ENCODE assay signal across 7 cellular contexts in genomic region chr2:148876190-148876588, GRCh38. TPM values are rescaled to one million over a fixed set of nuclear protein-coding genes. Genes with fewer than 3 reads are reported as not detected.
A peak's percentile ranks its signal among the peaks of the same experiment; 100 is the strongest.
DNase-seq lines count a peak whose midpoint lies in the region; ATAC-seq, FAIRE-seq and TF ChIP-seq lines count a peak whose summit lies in the region.

No MANE protein-coding gene starts in this region.

- H4K20me1 ChIP-seq in SK-N-SH (ENCODE audit: insufficient read depth), result no peaks in the 10 kb centered on the region

- ATAC-seq in GM19463 (IDR thresholded peaks at IDR 0.05; ENCODE audit: unreplicated experiment), result no peak

- no peak for TF ChIP-seq RAD21 in SK-N-SH (IDR thresholded peaks at IDR 0.05; ENCODE audit: low read length)

- peak; percentile 85 for DNase-seq in H7
- peak; percentile 78 for DNase-seq in SK-N-SH
- DNase-seq in frontal cortex (ENCODE audit: low spot score in 2 of 2), result peak; percentile 37 to 47
- no peak for DNase-seq in sigmoid colon
- DNase-seq in OCI-M1 (lab: John Stamatoyannopoulos, UW), result no peak
- DNase-seq in A172 (ENCODE audit: low spot score), result no peak

- no peak overlapping the region for H2AFZ ChIP-seq in SK-N-SH (ENCODE audit: low read depth)

- WGBS in SK-N-SH (ENCODE audit: low lambda C conversion rate), result 1% methylated on average over 14 of the region's 26 CpGs
- 3 to 11% methylated on average over 26 of the region's 26 CpGs for WGBS in sigmoid colon, 2 donors

- no peak for FAIRE-seq in frontal cortex (lab: Jason Lieb, UNC)

- H3K9ac ChIP-seq in SK-N-SH, result peak overlapping the region; percentile 23; the same call in 1 of the 2 replicates

- CTCF ChIA-PET in SK-N-SH (lab: Yijun Ruan, JAX), result interaction anchor here (0.6 kb wide), 1 partner anchor 100 kb away, joined by 3 read pairs; no protein-coding TSS in a partner anchor

- H3K4me3 ChIP-seq in H7 (ENCODE audit: insufficient read depth, low read depth, low read length), result peak overlapping the region; percentile 75
- peak overlapping the region; percentile 59 to 64 for H3K4me3 ChIP-seq in SK-N-SH (ENCODE audit: low read depth in 2 of 2, low read length in 1 of 2)
- H3K4me3 ChIP-seq in sigmoid colon, result peak overlapping the region; percentile 28 to 54 (median 46)

- H3K79me2 ChIP-seq in SK-N-SH (ENCODE audit: insufficient read depth), result no peaks in the 10 kb centered on the region

- intact Hi-C loops in sigmoid colon (cut with DNase I), result loop anchor here (10.0 kb wide), 1 partner anchor 231 kb away; the partner anchor contains the start of gene EPC2

- H3K4me2 ChIP-seq in SK-N-SH, result peak overlapping the region; percentile 80

- no peaks in the 10 kb centered on the region for H3K9me3 ChIP-seq in SK-N-SH
- H3K9me3 ChIP-seq in sigmoid colon, result peaks cover 0 to 5% (median 0%) of the 10 kb centered on the region in 4 donors

- POLR2A ChIA-PET in SK-N-SH (lab: Yijun Ruan, JAX), result interaction anchor here (0.7 to 1.4 kb wide), 2 partner anchors 94 to 231 kb away, joined by 3 read pairs; no protein-coding TSS in a partner anchor

- H3K27ac ChIP-seq in SK-N-SH (ENCODE audit: low read depth in 2 of 2, low read length in 1 of 2) (peak overlapping the region in 1 of 2 experiments; percentile 81; a peak in 2 of 4 replicates), sigmoid colon (no peak overlapping the region)

- H3K4me1 ChIP-seq in SK-N-SH (ENCODE audit: control insufficient read depth in 1 of 2, insufficient read depth in 2 of 2, low read depth in 1 of 2, low read length in 1 of 2) (peaks cover 0 to 9% of the 10 kb centered on the region in 2 experiments; a peak in 1 of 4 replicates), sigmoid colon (peaks cover 0 to 29% (median 23%) of the 10 kb centered on the region in 4 donors)

- H3F3A ChIP-seq in SK-N-SH (replicated peaks; ENCODE audit: insufficient read depth), result peaks cover 7% of the 10 kb centered on the region

- TF ChIP-seq CTCF in SK-N-SH (IDR thresholded peaks at IDR 0.05), result no peak
- no peak for TF ChIP-seq CTCF in sigmoid colon (IDR thresholded peaks at IDR 0.05)

- H3K27me3 ChIP-seq in H7 (ENCODE audit: control insufficient read depth, insufficient read depth, low read length) (no peaks in the 10 kb centered on the region; the same call in 1 of the 2 replicates), SK-N-SH (ENCODE audit: insufficient read depth) (no peaks in the 10 kb centered on the region), sigmoid colon (peaks cover 16 to 46% (median 21%) of the 10 kb centered on the region in 3 donors)

- no peak for TF ChIP-seq EP300 in SK-N-SH (IDR thresholded peaks at IDR 0.05; ENCODE audit: borderline replicate concordance in 1 of 2, low read depth in 1 of 2, low read length in 1 of 2)
- TF ChIP-seq EP300 in sigmoid colon (IDR thresholded peaks at IDR 0.05), result no peak

- no peaks in the 10 kb centered on the region for H3K36me3 ChIP-seq in H7 (replicated peaks; ENCODE audit: control insufficient read depth, insufficient read depth, low read length)
- peaks cover 0 to 6% of the 10 kb centered on the region in 2 experiments for H3K36me3 ChIP-seq in SK-N-SH (replicated peaks in 1 of 2; ENCODE audit: control insufficient read depth in 1 of 2, insufficient read depth in 2 of 2, low read length in 1 of 2)
- H3K36me3 ChIP-seq in sigmoid colon, result no peaks in the 10 kb centered on the region

- H3K9me2 ChIP-seq in SK-N-SH, result no peaks in the 10 kb centered on the region

- no peak for TF ChIP-seq POLR2A in sigmoid colon (IDR thresholded peaks at IDR 0.05)

TF ChIP-seq in SK-N-SH, 30 proteins besides CTCF, POLR2A, EP300 and RAD21:
- TF ChIP-seq TCF12 (IDR thresholded peaks at IDR 0.05), result no peak
- TF ChIP-seq PBX3 (IDR thresholded peaks at IDR 0.05), result no peak
- no peak for TF ChIP-seq SMC3 (IDR thresholded peaks at IDR 0.05; ENCODE audit: low read depth, low read length)
- no peak for TF ChIP-seq NFIC (IDR thresholded peaks at IDR 0.05; ENCODE audit: borderline replicate concordance)
- TF ChIP-seq EZH2phosphoT487 (IDR thresholded peaks at IDR 0.05; ENCODE audit: borderline replicate concordance, low read depth), result no peak
- no peak for TF ChIP-seq CHD2 (IDR thresholded peaks at IDR 0.05; ENCODE audit: low read length, partially characterized antibody)

RNA-seq across cellular contexts. Expression of gene KIF5C, which starts 1.2 kb away (rescaled TPM):
- total RNA-seq in H7 (2014; rRNA removed; shearing (Covaris generic)), result 24.0 and 38.2 TPM in 2 replicates
- polyA plus RNA-seq in SK-N-SH (2012; rRNA removed), result 3.9 and 4.7 TPM in 2 replicates
- polyA plus RNA-seq in SK-N-SH (2012; cell fraction: cytosol; rRNA removed), result 4.6 and 5.1 TPM in 2 replicates
- polyA plus RNA-seq in SK-N-SH (2012; cell fraction: nucleus; rRNA removed), result 3.3 and 4.8 TPM in 2 replicates
- total RNA-seq in frontal cortex, result 388 TPM
- 10 to 100 TPM in 1 of 4 donors, 1 to 10 TPM in 3; 7.3 to 11.1 (median 7.9) TPM for total RNA-seq in sigmoid colon
- 1 to 10 TPM in 2 of 3 donors, under 1 TPM in 1; 0.23 to 2.1 (median 1.2) TPM for polyA plus RNA-seq in sigmoid colon
- 14.6 and 22.9 TPM in 2 replicates for total RNA-seq in A172 (2014; rRNA removed; shearing (Covaris generic))

Comparison
In these comparisons a context has a peak if more than half of its experiments do, and no peak if none do; other contexts are left out.
1. DNase-seq: peak in H7 (single experiment), SK-N-SH (single experiment) and frontal cortex (2 of 2); none in sigmoid colon (single experiment), OCI-M1 (single experiment) and A172 (single experiment).
2. Peak in every context shown above with its lines, with median percentiles within 50 percentile points of each other: H3K4me3 ChIP-seq.